Comparison of ENCODE assay signal across 16 cellular contexts in the genomic region with DNA sequence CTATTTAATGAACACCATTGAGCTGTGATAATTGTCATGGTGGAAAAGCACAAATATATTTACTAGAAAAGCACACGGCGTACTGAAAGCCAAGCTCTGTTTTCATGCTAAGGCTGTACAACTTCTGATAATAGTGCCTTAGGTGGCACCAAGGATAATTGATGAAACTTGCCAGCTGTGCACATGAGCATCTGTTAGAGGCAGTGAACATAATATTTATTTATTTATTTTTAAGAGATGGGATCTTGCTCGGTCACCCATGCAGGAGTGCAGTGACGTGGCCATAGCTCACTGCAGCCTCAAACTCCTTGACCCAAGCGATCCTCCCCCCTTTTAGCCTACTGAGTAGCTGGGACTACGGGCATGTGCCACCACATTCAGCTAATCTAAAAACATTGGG.
DNase-seq lines count a peak whose midpoint lies in the region; ATAC-seq and TF ChIP-seq lines count a peak whose summit lies in the region.
"Had no signal": no experiment of that assay in that cellular context is flagged by ENCODE, and none has a peak within 500 bp of the region (broad histone marks: within the 10 kb centered on the region; RNA-seq: fewer than 3 reads in every experiment).

No MANE protein-coding gene starts in this region.

- POLR2A ChIA-PET in activated CD8-positive, alpha-beta T cell treated with anti-CD3 and anti-CD28 coated beads, Interleukin-2, amount 10 ng/mL, durations not matched to agents 7 days and 5 days (lab: Charles Lee): no interaction called here

- 97% methylated on average over 6 of the region's 6 CpGs for WGBS in hepatocyte (ENCODE audit: low lambda C conversion rate, missing lambda C conversion rate)

- H4K20me1 ChIP-seq in hepatocyte (ENCODE audit: insufficient read depth, poor library complexity, severe bottlenecking): no peaks in the 10 kb centered on the region

- H3K27me3 ChIP-seq in WERI-Rb-1 (ENCODE audit: insufficient read depth, low read depth, severe bottlenecking): no peaks in the 10 kb centered on the region
- no peaks in the 10 kb centered on the region for H3K27me3 ChIP-seq in hepatocyte
- H3K27me3 ChIP-seq in parathyroid adenoma (ENCODE audit: control insufficient read depth, insufficient read depth, low read length): no peaks in the 10 kb centered on the region
- H3K27me3 ChIP-seq: BE2C had no signal

- peak; percentile 4 for DNase-seq in NCI-H69 (lab: John Stamatoyannopoulos, UW)
- no peak for DNase-seq in WERI-Rb-1
- no peak for DNase-seq in hepatocyte (ENCODE audit: low spot score)
- DNase-seq in activated CD8-positive, alpha-beta T cell treated with anti-CD3 and anti-CD28 coated beads, Interleukin-2, amount 10 ng/mL, durations not matched to agents 7 days and 5 days: no peak
- no peak for DNase-seq in AG08396 (ENCODE audit: low spot score)
- DNase-seq in hippocampal formation (lab: John Stamatoyannopoulos, UW): no peak
- DNase-seq: ACHN; BE2C; CD4-positive, alpha-beta memory T cell; DMS79 treated with DMSO at 0.1 percent for 48 hours; EL; GOT3; H9 had no signal

- H3K36me3 Mint-ChIP-seq in activated CD8-positive, alpha-beta T cell treated with anti-CD3 and anti-CD28 coated beads, Interleukin-2, amount 10 ng/mL, durations not matched to agents 7 days and 5 days (ENCODE audit: low read depth): no peaks in the 10 kb centered on the region
- H3K36me3 Mint-ChIP-seq: CD4-positive, alpha-beta memory T cell had no signal

- H3K4me3 ChIP-seq in WERI-Rb-1 (ENCODE audit: low read depth, low read length): peak overlapping the region; percentile 28
- H3K4me3 ChIP-seq in hepatocyte: no peak overlapping the region
- no peak overlapping the region for H3K4me3 ChIP-seq in parathyroid adenoma (ENCODE audit: low read depth, low read length)

- TF ChIP-seq CTCF in WERI-Rb-1 (IDR thresholded peaks at IDR 0.05; ENCODE audit: low read depth, low read length): no peak
- TF ChIP-seq CTCF in hepatocyte (IDR thresholded peaks at IDR 0.05; ENCODE audit: poor library complexity): no peak
- no peak for TF ChIP-seq CTCF in parathyroid adenoma (IDR thresholded peaks at IDR 0.05)

- H3K4me3 Mint-ChIP-seq in activated CD8-positive, alpha-beta T cell treated with anti-CD3 and anti-CD28 coated beads, Interleukin-2, amount 10 ng/mL, durations not matched to agents 7 days and 5 days: no peak overlapping the region
- H3K4me3 Mint-ChIP-seq: CD4-positive, alpha-beta memory T cell; H9 had no signal

- no peaks in the 10 kb centered on the region for H3K36me3 ChIP-seq in WERI-Rb-1
- H3K36me3 ChIP-seq in hepatocyte (replicated peaks; ENCODE audit: insufficient read depth, low read depth): no peaks in the 10 kb centered on the region
- no peaks in the 10 kb centered on the region for H3K36me3 ChIP-seq in parathyroid adenoma (ENCODE audit: control insufficient read depth, insufficient read depth, low read length)
- H3K36me3 ChIP-seq: BE2C had no signal

- H3K9me3 ChIP-seq in WERI-Rb-1 (ENCODE audit: severe bottlenecking) (no peaks in the 10 kb centered on the region), hepatocyte (ENCODE audit: low read depth) (no peaks in the 10 kb centered on the region), parathyroid adenoma (ENCODE audit: control insufficient read depth, low read length) (no peaks in the 10 kb centered on the region)
- H3K9me3 ChIP-seq: BE2C had no signal

- H3K79me2 ChIP-seq in hepatocyte (peaks cover 36% of the 10 kb centered on the region), parathyroid adenoma (no peaks in the 10 kb centered on the region)

- no peaks in the 10 kb centered on the region for H3K9me2 ChIP-seq in hepatocyte (replicated peaks; ENCODE audit: insufficient read depth)

- H2AFZ ChIP-seq in hepatocyte: no peak overlapping the region
- no peak overlapping the region for H2AFZ ChIP-seq in parathyroid adenoma

- peaks cover 4% of the 10 kb centered on the region for H3K27me3 Mint-ChIP-seq in activated CD8-positive, alpha-beta T cell treated with anti-CD3 and anti-CD28 coated beads, Interleukin-2, amount 10 ng/mL, durations not matched to agents 7 days and 5 days (ENCODE audit: low read depth)

- no peak overlapping the region for H3K27ac Mint-ChIP-seq in activated CD8-positive, alpha-beta T cell treated with anti-CD3 and anti-CD28 coated beads, Interleukin-2, amount 10 ng/mL, durations not matched to agents 7 days and 5 days
- H3K27ac Mint-ChIP-seq: CD4-positive, alpha-beta memory T cell had no signal

- H3K4me1 ChIP-seq in hepatocyte (ENCODE audit: insufficient read depth) (peaks cover 8% of the 10 kb centered on the region), parathyroid adenoma (peaks cover 3% of the 10 kb centered on the region)

- H3K27ac ChIP-seq in WERI-Rb-1: peak overlapping the region; percentile 77
- H3K27ac ChIP-seq in hepatocyte: peak overlapping the region; percentile 0
- peak overlapping the region; percentile 39 for H3K27ac ChIP-seq in parathyroid adenoma
- H3K27ac ChIP-seq: C4-2B had no signal

- H3K4me2 ChIP-seq in hepatocyte: peak overlapping the region; percentile 19
- H3K4me2 ChIP-seq in parathyroid adenoma (ENCODE audit: low read length): no peak overlapping the region

- H3K9ac ChIP-seq in parathyroid adenoma: no peak overlapping the region

- H3K4me1 Mint-ChIP-seq in activated CD8-positive, alpha-beta T cell treated with anti-CD3 and anti-CD28 coated beads, Interleukin-2, amount 10 ng/mL, durations not matched to agents 7 days and 5 days (ENCODE audit: low read depth): no peaks in the 10 kb centered on the region
- H3K4me1 Mint-ChIP-seq: CD4-positive, alpha-beta memory T cell had no signal

- CTCF ChIA-PET in activated CD8-positive, alpha-beta T cell treated with anti-CD3 and anti-CD28 coated beads, Interleukin-2, amount 10 ng/mL, durations not matched to agents 7 days and 5 days (lab: Charles Lee): no interaction called here

- ATAC-seq in activated CD8-positive, alpha-beta T cell treated with anti-CD3 and anti-CD28 coated beads, Interleukin-2, amount 10 ng/mL, durations not matched to agents 7 days and 5 days: no peak
- no peak for ATAC-seq in GM21576 (IDR thresholded peaks at IDR 0.05; ENCODE audit: unreplicated experiment)

- no peaks in the 10 kb centered on the region for H3K9me3 Mint-ChIP-seq in activated CD8-positive, alpha-beta T cell treated with anti-CD3 and anti-CD28 coated beads, Interleukin-2, amount 10 ng/mL, durations not matched to agents 7 days and 5 days (ENCODE audit: insufficient read depth)
- H3K9me3 Mint-ChIP-seq: CD4-positive, alpha-beta memory T cell; H9 had no signal

Comparison
In these comparisons a context has a peak if more than half of its experiments do, and no peak if none do; other contexts are left out.
1. H3K27ac ChIP-seq: peak in every context shown above with its lines; median percentile 77 in WERI-Rb-1; 39 in parathyroid adenoma; 0 in hepatocyte.